Comparison of ENCODE assay signal across 1 cellular context in the genomic region with DNA sequence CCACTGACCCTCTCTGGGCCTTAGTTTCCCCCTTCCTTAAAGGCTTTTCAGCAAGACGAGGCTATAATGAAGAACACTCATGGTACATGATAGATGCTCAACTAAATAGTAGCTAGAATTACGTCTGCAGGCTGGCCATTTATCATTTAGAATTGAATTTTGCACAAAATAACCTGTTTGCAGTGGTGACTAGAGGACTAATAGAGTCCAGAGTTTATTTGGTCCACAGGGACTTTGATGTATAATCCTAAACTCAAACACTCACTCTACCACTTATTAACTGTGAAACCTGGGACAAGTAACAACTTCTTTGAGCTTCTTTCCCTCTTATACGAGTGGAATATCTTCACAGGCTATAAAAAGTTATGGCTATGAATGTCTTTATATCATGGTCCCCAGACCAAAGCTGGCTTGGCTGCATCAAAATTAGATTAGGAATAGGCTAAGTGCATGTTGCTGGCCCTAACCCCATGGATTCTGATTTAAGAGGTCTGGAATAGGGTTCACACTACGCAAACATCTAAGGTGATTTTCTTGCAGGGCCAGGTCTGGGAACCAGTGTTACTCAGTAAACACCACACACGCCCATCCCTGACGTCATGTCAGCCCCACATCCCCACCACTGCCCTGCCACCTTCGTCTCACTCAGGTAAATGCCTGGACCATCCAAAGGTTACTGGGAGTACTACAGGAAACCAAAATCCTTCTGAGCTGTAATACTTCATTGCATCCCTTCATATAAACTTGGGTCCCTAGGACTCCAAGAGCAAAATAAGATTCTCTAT.
TF ChIP-seq lines count a peak whose summit lies in the region.

No MANE protein-coding gene starts in this region.

TF ChIP-seq in HepG2, 621 proteins besides CTCF, POLR2A, EP300 and RAD21 (continues in another document):
- TF ChIP-seq MIXL1 (CRISPR knock-in tag; IDR thresholded peaks at IDR 0.05), result peak; percentile 76; the same call in 1 of the 2 replicates
- TF ChIP-seq MXD1 (CRISPR knock-in tag; IDR thresholded peaks at IDR 0.05), result no peak
- no peak for TF ChIP-seq NR2C2 (CRISPR knock-in tag; IDR thresholded peaks at IDR 0.05; ENCODE audit: borderline replicate concordance)
- peak; percentile 40 for TF ChIP-seq FOXA3 (CRISPR knock-in tag; IDR thresholded peaks at IDR 0.05)
- TF ChIP-seq ERF (CRISPR knock-in tag; IDR thresholded peaks at IDR 0.05), result no peak
- TF ChIP-seq MATR3 (CRISPR knock-in tag; IDR thresholded peaks at IDR 0.05), result no peak
- TF ChIP-seq MTF1 (CRISPR knock-in tag; IDR thresholded peaks at IDR 0.05), result no peak
- TF ChIP-seq, protein P1, sequence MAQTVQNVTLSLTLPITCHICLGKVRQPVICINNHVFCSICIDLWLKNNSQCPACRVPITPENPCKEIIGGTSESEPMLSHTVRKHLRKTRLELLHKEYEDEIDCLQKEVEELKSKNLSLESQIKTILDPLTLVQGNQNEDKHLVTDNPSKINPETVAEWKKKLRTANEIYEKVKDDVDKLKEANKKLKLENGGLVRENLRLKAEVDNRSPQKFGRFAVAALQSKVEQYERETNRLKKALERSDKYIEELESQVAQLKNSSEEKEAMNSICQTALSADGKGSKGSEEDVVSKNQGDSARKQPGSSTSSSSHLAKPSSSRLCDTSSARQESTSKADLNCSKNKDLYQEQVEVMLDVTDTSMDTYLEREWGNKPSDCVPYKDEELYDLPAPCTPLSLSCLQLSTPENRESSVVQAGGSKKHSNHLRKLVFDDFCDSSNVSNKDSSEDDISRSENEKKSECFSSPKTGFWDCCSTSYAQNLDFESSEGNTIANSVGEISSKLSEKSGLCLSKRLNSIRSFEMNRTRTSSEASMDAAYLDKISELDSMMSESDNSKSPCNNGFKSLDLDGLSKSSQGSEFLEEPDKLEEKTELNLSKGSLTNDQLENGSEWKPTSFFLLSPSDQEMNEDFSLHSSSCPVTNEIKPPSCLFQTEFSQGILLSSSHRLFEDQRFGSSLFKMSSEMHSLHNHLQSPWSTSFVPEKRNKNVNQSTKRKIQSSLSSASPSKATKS (CRISPR knock-in tag; IDR thresholded peaks at IDR 0.05), result no peak
- TF ChIP-seq, protein P2, sequence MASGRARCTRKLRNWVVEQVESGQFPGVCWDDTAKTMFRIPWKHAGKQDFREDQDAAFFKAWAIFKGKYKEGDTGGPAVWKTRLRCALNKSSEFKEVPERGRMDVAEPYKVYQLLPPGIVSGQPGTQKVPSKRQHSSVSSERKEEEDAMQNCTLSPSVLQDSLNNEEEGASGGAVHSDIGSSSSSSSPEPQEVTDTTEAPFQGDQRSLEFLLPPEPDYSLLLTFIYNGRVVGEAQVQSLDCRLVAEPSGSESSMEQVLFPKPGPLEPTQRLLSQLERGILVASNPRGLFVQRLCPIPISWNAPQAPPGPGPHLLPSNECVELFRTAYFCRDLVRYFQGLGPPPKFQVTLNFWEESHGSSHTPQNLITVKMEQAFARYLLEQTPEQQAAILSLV (CRISPR knock-in tag; IDR thresholded peaks at IDR 0.05; ENCODE audit: borderline replicate concordance), result no peak
- TF ChIP-seq AGO2 (optimal IDR thresholded peaks at IDR 0.05; ENCODE audit: low read depth, low read length), result no peak
- no peak for TF ChIP-seq NR3C1 (CRISPR knock-in tag; IDR thresholded peaks at IDR 0.05)
- no peak for TF ChIP-seq ZNF570 (CRISPR knock-in tag; IDR thresholded peaks at IDR 0.05; ENCODE audit: borderline replicate concordance)
- TF ChIP-seq ZNF776 (CRISPR knock-in tag; IDR thresholded peaks at IDR 0.05), result no peak
- TF ChIP-seq ZNF670 (CRISPR knock-in tag; IDR thresholded peaks at IDR 0.05; ENCODE audit: borderline replicate concordance), result no peak
- TF ChIP-seq HIC2 (CRISPR knock-in tag; IDR thresholded peaks at IDR 0.05; ENCODE audit: low read depth), result no peak
- no peak for TF ChIP-seq ZNF619 (CRISPR knock-in tag; IDR thresholded peaks at IDR 0.05)
- peak; percentile 34; the same call in 1 of the 2 replicates for TF ChIP-seq ZSCAN21 (CRISPR knock-in tag; IDR thresholded peaks at IDR 0.05; ENCODE audit: borderline replicate concordance)
- no peak for TF ChIP-seq ZNF101 (CRISPR knock-in tag; IDR thresholded peaks at IDR 0.05; ENCODE audit: borderline replicate concordance, low read depth)
- no peak for TF ChIP-seq KDM2A (CRISPR knock-in tag; IDR thresholded peaks at IDR 0.05; ENCODE audit: borderline replicate concordance, low read depth)
- TF ChIP-seq TEF (CRISPR knock-in tag; IDR thresholded peaks at IDR 0.05), result no peak
- no peak for TF ChIP-seq NAIF1 (CRISPR knock-in tag; IDR thresholded peaks at IDR 0.05; ENCODE audit: borderline replicate concordance)
- TF ChIP-seq TARDBP (CRISPR knock-in tag; IDR thresholded peaks at IDR 0.05), result peak; percentile 64
- TF ChIP-seq SMARCE1 (IDR thresholded peaks at IDR 0.05; ENCODE audit: borderline replicate concordance), result no peak
- no peak for TF ChIP-seq REXO4 (CRISPR knock-in tag; IDR thresholded peaks at IDR 0.05; ENCODE audit: borderline replicate concordance)
- TF ChIP-seq, protein P3, sequence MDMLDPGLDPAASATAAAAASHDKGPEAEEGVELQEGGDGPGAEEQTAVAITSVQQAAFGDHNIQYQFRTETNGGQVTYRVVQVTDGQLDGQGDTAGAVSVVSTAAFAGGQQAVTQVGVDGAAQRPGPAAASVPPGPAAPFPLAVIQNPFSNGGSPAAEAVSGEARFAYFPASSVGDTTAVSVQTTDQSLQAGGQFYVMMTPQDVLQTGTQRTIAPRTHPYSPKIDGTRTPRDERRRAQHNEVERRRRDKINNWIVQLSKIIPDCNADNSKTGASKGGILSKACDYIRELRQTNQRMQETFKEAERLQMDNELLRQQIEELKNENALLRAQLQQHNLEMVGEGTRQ (IDR thresholded peaks at IDR 0.05; ENCODE audit: low read depth, low read length), result no peak
- TF ChIP-seq, protein P3 (CRISPR knock-in tag; IDR thresholded peaks at IDR 0.05; ENCODE audit: borderline replicate concordance), result no peak
- no peak for TF ChIP-seq NFYB (CRISPR knock-in tag; IDR thresholded peaks at IDR 0.05)
- peak; percentile 97 for TF ChIP-seq ASH2L (IDR thresholded peaks at IDR 0.05; ENCODE audit: insufficient read length, low read depth, low read length)
- TF ChIP-seq ZSCAN22 (CRISPR knock-in tag; IDR thresholded peaks at IDR 0.05), result no peak
- TF ChIP-seq ZNF292 (CRISPR knock-in tag; IDR thresholded peaks at IDR 0.05; ENCODE audit: borderline replicate concordance, low read depth), result no peak
- TF ChIP-seq, protein P4, sequence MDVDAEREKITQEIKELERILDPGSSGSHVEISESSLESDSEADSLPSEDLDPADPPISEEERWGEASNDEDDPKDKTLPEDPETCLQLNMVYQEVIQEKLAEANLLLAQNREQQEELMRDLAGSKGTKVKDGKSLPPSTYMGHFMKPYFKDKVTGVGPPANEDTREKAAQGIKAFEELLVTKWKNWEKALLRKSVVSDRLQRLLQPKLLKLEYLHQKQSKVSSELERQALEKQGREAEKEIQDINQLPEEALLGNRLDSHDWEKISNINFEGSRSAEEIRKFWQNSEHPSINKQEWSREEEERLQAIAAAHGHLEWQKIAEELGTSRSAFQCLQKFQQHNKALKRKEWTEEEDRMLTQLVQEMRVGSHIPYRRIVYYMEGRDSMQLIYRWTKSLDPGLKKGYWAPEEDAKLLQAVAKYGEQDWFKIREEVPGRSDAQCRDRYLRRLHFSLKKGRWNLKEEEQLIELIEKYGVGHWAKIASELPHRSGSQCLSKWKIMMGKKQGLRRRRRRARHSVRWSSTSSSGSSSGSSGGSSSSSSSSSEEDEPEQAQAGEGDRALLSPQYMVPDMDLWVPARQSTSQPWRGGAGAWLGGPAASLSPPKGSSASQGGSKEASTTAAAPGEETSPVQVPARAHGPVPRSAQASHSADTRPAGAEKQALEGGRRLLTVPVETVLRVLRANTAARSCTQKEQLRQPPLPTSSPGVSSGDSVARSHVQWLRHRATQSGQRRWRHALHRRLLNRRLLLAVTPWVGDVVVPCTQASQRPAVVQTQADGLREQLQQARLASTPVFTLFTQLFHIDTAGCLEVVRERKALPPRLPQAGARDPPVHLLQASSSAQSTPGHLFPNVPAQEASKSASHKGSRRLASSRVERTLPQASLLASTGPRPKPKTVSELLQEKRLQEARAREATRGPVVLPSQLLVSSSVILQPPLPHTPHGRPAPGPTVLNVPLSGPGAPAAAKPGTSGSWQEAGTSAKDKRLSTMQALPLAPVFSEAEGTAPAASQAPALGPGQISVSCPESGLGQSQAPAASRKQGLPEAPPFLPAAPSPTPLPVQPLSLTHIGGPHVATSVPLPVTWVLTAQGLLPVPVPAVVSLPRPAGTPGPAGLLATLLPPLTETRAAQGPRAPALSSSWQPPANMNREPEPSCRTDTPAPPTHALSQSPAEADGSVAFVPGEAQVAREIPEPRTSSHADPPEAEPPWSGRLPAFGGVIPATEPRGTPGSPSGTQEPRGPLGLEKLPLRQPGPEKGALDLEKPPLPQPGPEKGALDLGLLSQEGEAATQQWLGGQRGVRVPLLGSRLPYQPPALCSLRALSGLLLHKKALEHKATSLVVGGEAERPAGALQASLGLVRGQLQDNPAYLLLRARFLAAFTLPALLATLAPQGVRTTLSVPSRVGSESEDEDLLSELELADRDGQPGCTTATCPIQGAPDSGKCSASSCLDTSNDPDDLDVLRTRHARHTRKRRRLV (CRISPR knock-in tag; IDR thresholded peaks at IDR 0.05), result no peak
- TF ChIP-seq SNAI1 (CRISPR knock-in tag; IDR thresholded peaks at IDR 0.05; ENCODE audit: borderline replicate concordance), result no peak
- no peak for TF ChIP-seq GLI4 (CRISPR knock-in tag; IDR thresholded peaks at IDR 0.05; ENCODE audit: borderline replicate concordance)
- no peak for TF ChIP-seq TOPORS (CRISPR knock-in tag; IDR thresholded peaks at IDR 0.05)
- TF ChIP-seq FOXJ3 (CRISPR knock-in tag; IDR thresholded peaks at IDR 0.05; ENCODE audit: borderline replicate concordance), result peak; percentile 68; the same call in 1 of the 2 replicates
- TF ChIP-seq ZNF780A (CRISPR knock-in tag; IDR thresholded peaks at IDR 0.05), result no peak
- TF ChIP-seq RFX5 (IDR thresholded peaks at IDR 0.05; ENCODE audit: low read depth, low read length), result no peak
- TF ChIP-seq ZUFSP (CRISPR knock-in tag; IDR thresholded peaks at IDR 0.05; ENCODE audit: borderline replicate concordance), result no peak
- TF ChIP-seq KAT8 (CRISPR knock-in tag; IDR thresholded peaks at IDR 0.05), result no peak
